ENCODE assay signal across 17 cellular contexts in genomic region chr22:43567691-43568308, GRCh38.
DNase-seq lines count a peak whose midpoint lies in the region; ATAC-seq and TF ChIP-seq lines count a peak whose summit lies in the region.
"Had no signal": no experiment of that assay in that cellular context is flagged by ENCODE, and none has a peak within 500 bp of the region (broad histone marks: within the 10 kb centered on the region; RNA-seq: fewer than 3 reads in every experiment).

No MANE protein-coding gene starts in this region.

- no peaks in the 10 kb centered on the region for H3K4me1 ChIP-seq in GM23248 (ENCODE audit: insufficient read depth)

- H3K4me2 ChIP-seq in GM23248 (ENCODE audit: unreplicated experiment): no peak overlapping the region
- H3K4me2 ChIP-seq: KMS-11 had no signal

- no peaks in the 10 kb centered on the region for H3K9me2 ChIP-seq in GM23248 (ENCODE audit: insufficient read depth)

- no peaks in the 10 kb centered on the region for H4K20me1 ChIP-seq in GM23248 (ENCODE audit: insufficient read depth)

- 33 to 45% methylated on average over 8 of the region's 8 CpGs for WGBS in GM23248 (ENCODE audit: low coverage in 1 of 2, low lambda C conversion rate in 2 of 2, missing lambda C conversion rate in 2 of 2), 2 experiments

- H3K27ac Mint-ChIP-seq in natural killer cell: no peak overlapping the region
- H3K27ac Mint-ChIP-seq: CD14-positive monocyte, HFFc6 had no signal

- no peaks in the 10 kb centered on the region for H3K4me1 Mint-ChIP-seq in natural killer cell
- H3K4me1 Mint-ChIP-seq: CD14-positive monocyte had no signal

- H3K27ac ChIP-seq in GM23248: no peak overlapping the region
- H3K27ac ChIP-seq: KMS-11 had no signal

- H2AFZ ChIP-seq in GM23248: no peak overlapping the region

- in situ Hi-C loops in G401 (cut with HindIII; ENCODE audit: low sequenced_read_pairs): no loop called here
- in situ Hi-C loops in GM23248 (cut with MboI): no loop called here

- DNase-seq in G401 (ENCODE audit: low spot score) (peak; percentile 29), NCI-H1694 treated with DMSO at 0.1 percent for 48 hours (lab: John Stamatoyannopoulos, UW) (peak; percentile 55), cerebellum (ENCODE audit: low spot score) (peak; percentile 11), occipital lobe (lab: John Stamatoyannopoulos, UW) (peak; percentile 29), natural killer cell (no peak), GM23248 (no peak)
- DNase-seq: ACHN; EL; HFFc6; MV-4-11; NCI-H187 treated with DMSO at 0.1 percent for 48 hours; NK-92 treated with Interleukin-12 subunit alpha and Interleukin-12 subunit beta, amount 100 ng/mL, for 24 hours; SW 1271 had no signal

- peaks cover 0 to 2% of the 10 kb centered on the region in 2 donors for H3K9me3 Mint-ChIP-seq in natural killer cell

- H3K4me3 Mint-ChIP-seq in natural killer cell: no peak overlapping the region
- H3K4me3 Mint-ChIP-seq: CD14-positive monocyte, HFFc6 had no signal

- H3K9ac ChIP-seq in GM23248: no peak overlapping the region
- H3K9ac ChIP-seq: KMS-11 had no signal

- peaks cover 5 to 17% of the 10 kb centered on the region in 2 donors for H3K27me3 Mint-ChIP-seq in natural killer cell (ENCODE audit: low read depth in 2 of 2)

- H3K4me3 ChIP-seq in GM23248: no peak overlapping the region

- H3K9me3 ChIP-seq in GM23248 (ENCODE audit: low read depth): no peaks in the 10 kb centered on the region

- no peaks in the 10 kb centered on the region for H3K36me3 Mint-ChIP-seq in natural killer cell
- H3K36me3 Mint-ChIP-seq: CD14-positive monocyte had no signal

- intact Hi-C loops in natural killer cell (cut with micrococcal nuclease): no loop called here

- H3K79me2 ChIP-seq in GM23248 (ENCODE audit: insufficient read depth): no peaks in the 10 kb centered on the region

- H3F3A ChIP-seq in GM23248 (ENCODE audit: insufficient read depth): no peaks in the 10 kb centered on the region

- TF ChIP-seq CTCF in natural killer cell (IDR thresholded peaks at IDR 0.05): no peak

- ATAC-seq in natural killer cell (no peak), HG03097 (IDR thresholded peaks at IDR 0.05; ENCODE audit: low FRiP score, unreplicated experiment) (no peak)
- ATAC-seq: Right ventricle myocardium inferior had no signal

- 0 out of 2 replicates have a peak, but pooled peaks cover 7% of the 10 kb centered on the region for H3K27me3 ChIP-seq in GM23248 (replicated peaks; ENCODE audit: insufficient read depth)

- no peaks in the 10 kb centered on the region for H3K36me3 ChIP-seq in GM23248 (ENCODE audit: low read depth)

Comparison
In these comparisons a context has a peak if more than half of its experiments do, and no peak if none do; other contexts are left out.
1. DNase-seq: peak in G401 (single experiment), NCI-H1694 treated with DMSO at 0.1 percent for 48 hours (single experiment), cerebellum (single experiment) and occipital lobe (single experiment); none in natural killer cell (single experiment) and GM23248 (single experiment).